Comparison of ENCODE assay signal across 21 cellular contexts in genomic region chr1:147622731-147623130, GRCh38.
DNase-seq lines count a peak whose midpoint lies in the region; ATAC-seq and TF ChIP-seq lines count a peak whose summit lies in the region.
"Had no signal": no experiment of that assay in that cellular context is flagged by ENCODE, and none has a peak within 500 bp of the region (broad histone marks: within the 10 kb centered on the region; RNA-seq: fewer than 3 reads in every experiment).

No MANE protein-coding gene starts in this region.

- ATAC-seq in GM18502 (IDR thresholded peaks at IDR 0.05; ENCODE audit: poor library complexity, unreplicated experiment) = no peak
- ATAC-seq: right lobe of liver, T-cell had no signal

- H3K27me3 Mint-ChIP-seq in nephron progenitor cell (ENCODE audit: low read depth, poor library complexity) = no peaks in the 10 kb centered on the region
- H3K27me3 Mint-ChIP-seq: T-cell had no signal

- no peaks in the 10 kb centered on the region for H3K9me3 Mint-ChIP-seq in nephron progenitor cell
- H3K9me3 Mint-ChIP-seq: T-cell had no signal

- POLR2A ChIA-PET in AG04449 (lab: Yijun Ruan, JAX) = no interaction called here

- in situ Hi-C loops in brain microvascular endothelial cell (cut with HindIII; ENCODE audit: low pct_ligation_motif_present, low sequenced_read_pairs) = no loop called here

- no peaks in the 10 kb centered on the region for H3K27me3 ChIP-seq in brain microvascular endothelial cell (replicated peaks)
- H3K27me3 ChIP-seq: pancreas, right lobe of liver had no signal

- peaks cover 28% of the 10 kb centered on the region for H3K4me1 Mint-ChIP-seq in nephron progenitor cell

- no peak overlapping the region for H3K4me3 Mint-ChIP-seq in nephron progenitor cell
- H3K4me3 Mint-ChIP-seq: T-cell had no signal

- H3K27ac ChIP-seq in brain microvascular endothelial cell = no peak overlapping the region
- H3K27ac ChIP-seq: pancreas, right lobe of liver, thoracic aorta had no signal

- no peak for TF ChIP-seq CTCF in AG04449 (IDR thresholded peaks at IDR 0.05; ENCODE audit: insufficient read depth, low read length, missing control alignments)
- no peak for TF ChIP-seq CTCF in brain microvascular endothelial cell (IDR thresholded peaks at IDR 0.05; ENCODE audit: low read depth, low read length, missing control alignments)
- no peak for TF ChIP-seq CTCF in nephron progenitor cell (IDR thresholded peaks at IDR 0.05)
- TF ChIP-seq CTCF in GM20000 (IDR thresholded peaks at IDR 0.05; ENCODE audit: extremely low read depth, missing control alignments) = no peak

- peak; percentile 47 for DNase-seq in AG04449 (ENCODE audit: low read depth, low spot score)
- DNase-seq in EH (ENCODE audit: low read depth) = peak; percentile 27
- peak; percentile 14 for DNase-seq in brain microvascular endothelial cell
- DNase-seq in nephron progenitor cell = no peak
- no peak for DNase-seq in GM20000 (ENCODE audit: low spot score)
- DNase-seq in COR-L47 (lab: John Stamatoyannopoulos, UW) = no peak
- DNase-seq: activated CD4-positive, alpha-beta T cell treated with anti-CD3 and anti-CD28 coated beads for 4 hours; activated CD8-positive, alpha-beta memory T cell treated with anti-CD3 and anti-CD28 coated beads, Interleukin-2, amount 50 U/mL, for 4 hours; activated effector memory CD4-positive, alpha-beta T cell treated with anti-CD3 and anti-CD28 coated beads, Interleukin-2, amount 50 U/mL, for 16 hours; DND-41; KG1; MV-4-11; NCI-H2029; NCI-H345; pancreas; right lobe of liver; SHP77; T-cell had no signal

- H3K4me3 ChIP-seq in AG04449 (ENCODE audit: low read depth, low read length) (no peak overlapping the region), brain microvascular endothelial cell (ENCODE audit: low read depth, low read length) (no peak overlapping the region)
- H3K4me3 ChIP-seq: HAP-1, pancreas, right lobe of liver, thoracic aorta had no signal

- H3K36me3 ChIP-seq in brain microvascular endothelial cell (replicated peaks) = peaks cover 34% of the 10 kb centered on the region

- CTCF ChIA-PET in AG04449 (lab: Yijun Ruan, JAX) = interaction anchor here (0.8 to 1.5 kb wide), 4 partner anchors 19 to 129 kb away, joined by 3 to 4 read pairs (median 4); no protein-coding TSS in a partner anchor

- H3K27ac Mint-ChIP-seq in nephron progenitor cell = peak overlapping the region; percentile 73

- peaks cover 93% of the 10 kb centered on the region for H3K36me3 Mint-ChIP-seq in nephron progenitor cell (ENCODE audit: low read depth)

Comparison
In these comparisons a context has a peak if more than half of its experiments do, and no peak if none do; other contexts are left out.
1. DNase-seq: peak in AG04449 (single experiment), EH (single experiment) and brain microvascular endothelial cell (single experiment); none in nephron progenitor cell (single experiment), GM20000 (single experiment) and COR-L47 (single experiment).